11 cellular contexts compared by ENCODE assay signal in genomic region chr14:105411985-105412767, GRCh38. TPM values are rescaled to one million over a fixed set of nuclear protein-coding genes. Genes with fewer than 3 reads are reported as not detected.
DNase-seq lines count a peak whose midpoint lies in the region; ATAC-seq and TF ChIP-seq lines count a peak whose summit lies in the region.
"Had no signal": no experiment of that assay in that cellular context is flagged by ENCODE, and none has a peak within 500 bp of the region (broad histone marks: within the 10 kb centered on the region; RNA-seq: fewer than 3 reads in every experiment).

No MANE protein-coding gene starts in this region.

- peak overlapping the region; percentile 52 for H3K4me3 Mint-ChIP-seq in chondrocyte (ENCODE audit: unreplicated experiment)
- H3K4me3 Mint-ChIP-seq in nephron, result peak overlapping the region in 2 of 3 experiments; percentile 25 to 69
- H3K4me3 Mint-ChIP-seq: activated CD4-positive, alpha-beta memory T cell treated with anti-CD3 and anti-CD28 coated beads for 36 hours had no signal

- H3K27me3 Mint-ChIP-seq in chondrocyte (ENCODE audit: low read depth) (no peaks in the 10 kb centered on the region), nephron (ENCODE audit: low read depth) (peaks cover 40% of the 10 kb centered on the region)

- H3K27ac Mint-ChIP-seq in chondrocyte (ENCODE audit: unreplicated experiment) (no peak overlapping the region), nephron (no peak overlapping the region)
- H3K27ac Mint-ChIP-seq: activated CD4-positive, alpha-beta memory T cell treated with anti-CD3 and anti-CD28 coated beads for 36 hours had no signal

- no peak for TF ChIP-seq CTCF in chondrocyte (IDR thresholded peaks at IDR 0.05)
- no peak for TF ChIP-seq CTCF in nephron (IDR thresholded peaks at IDR 0.05; ENCODE audit: unreplicated experiment in 3 of 3)
- TF ChIP-seq CTCF in GM13977 (IDR thresholded peaks at IDR 0.05; ENCODE audit: extremely low read depth, insufficient read depth, missing control alignments), result no peak

- H3K36me3 Mint-ChIP-seq in chondrocyte (ENCODE audit: low read depth) (no peaks in the 10 kb centered on the region), nephron (ENCODE audit: low read depth) (no peaks in the 10 kb centered on the region)
- H3K36me3 Mint-ChIP-seq: activated CD4-positive, alpha-beta memory T cell treated with anti-CD3 and anti-CD28 coated beads for 36 hours had no signal

- no peak for ATAC-seq in HG02840 (IDR thresholded peaks at IDR 0.05; ENCODE audit: low FRiP score, unreplicated experiment)

- H3K4me1 Mint-ChIP-seq in chondrocyte (ENCODE audit: low read depth) (peaks cover 14% of the 10 kb centered on the region), nephron (peaks cover 11% of the 10 kb centered on the region)

- in situ Hi-C loops in GM13977 (cut with MboI; ENCODE audit: low pct_unique_long_range_greater_than_20kb, low sequenced_read_pairs, unreplicated experiment), result no loop called here

- DNase-seq in AG08396 (ENCODE audit: low spot score) (peak; percentile 36), D341Med (ENCODE audit: low spot score) (peak; percentile 39), chondrocyte (ENCODE audit: low spot score) (no peak), GM13977 (ENCODE audit: low spot score) (no peak), COLO829 (ENCODE audit: low spot score) (no peak), NCI-H774 (lab: John Stamatoyannopoulos, UW) (no peak)
- DNase-seq: activated CD4-positive, alpha-beta memory T cell treated with anti-CD3 and anti-CD28 coated beads for 36 hours; colonic mucosa; stimulated activated CD4-positive, alpha-beta T cell treated with anti-CD3 and anti-CD28 coated beads, Interleukin-4, amount 100 ng/mL, for 24 hours had no signal

- H3K9me3 Mint-ChIP-seq in chondrocyte (ENCODE audit: low read depth) (no peaks in the 10 kb centered on the region), nephron (no peaks in the 10 kb centered on the region)
- H3K9me3 Mint-ChIP-seq: activated CD4-positive, alpha-beta memory T cell treated with anti-CD3 and anti-CD28 coated beads for 36 hours had no signal

RNA-seq across cellular contexts. Expression of gene MTA1, which starts 7.5 kb away (rescaled TPM):
- total RNA-seq in chondrocyte, result 83.6 to 91.9 TPM (median 85.1 TPM) in 3 replicates

RNA-seq across cellular contexts. Expression of gene TEX22, which starts 13.8 kb away (rescaled TPM):
- 0.60 to 2.9 TPM (median 2.2 TPM) in 3 replicates for total RNA-seq in chondrocyte

Comparison
In these comparisons a context has a peak if more than half of its experiments do, and no peak if none do; other contexts are left out.
1. DNase-seq: peak in AG08396 (single experiment) and D341Med (single experiment); none in chondrocyte (single experiment), GM13977 (single experiment), COLO829 (single experiment) and NCI-H774 (single experiment).